In genomic region chr14:51978566-51979398, GRCh38 we compare ENCODE assay signal across 8 cellular contexts. TPM values are rescaled to one million over a fixed set of nuclear protein-coding genes. Genes with fewer than 3 reads are reported as not detected.
DNase-seq lines count a peak whose midpoint lies in the region; ATAC-seq and TF ChIP-seq lines count a peak whose summit lies in the region.

No MANE protein-coding gene starts in this region.

- H3K4me2 ChIP-seq in GM23338: no peak overlapping the region

- peaks cover 0 to 1% (median 0%) of the 10 kb centered on the region in 3 donors for H3K36me3 Mint-ChIP-seq in CD8-positive, alpha-beta memory T cell
- H3K36me3 Mint-ChIP-seq in GM23338 (ENCODE audit: low read depth): no peaks in the 10 kb centered on the region

- H3K27ac ChIP-seq in CD8-positive, alpha-beta memory T cell (ENCODE audit: low read depth, low read length): no peak overlapping the region
- H3K27ac ChIP-seq in GM23338 (ENCODE audit: low read depth): no peak overlapping the region
- peak overlapping the region in 6 of 10 donors; percentile 18 to 61 (median 34) for H3K27ac ChIP-seq in heart right ventricle

- H3K27me3 Mint-ChIP-seq in CD8-positive, alpha-beta memory T cell: no peaks in the 10 kb centered on the region
- peaks cover 2% of the 10 kb centered on the region for H3K27me3 Mint-ChIP-seq in GM23338 (ENCODE audit: insufficient read depth, low read depth, poor library complexity)

- 18 to 20% methylated on average over 13 of the region's 13 CpGs for WGBS in heart right ventricle, 2 donors

- H3K79me2 ChIP-seq in GM23338 (replicated peaks; ENCODE audit: insufficient read depth): no peaks in the 10 kb centered on the region

- no peaks in the 10 kb centered on the region for H4K20me1 ChIP-seq in GM23338 (replicated peaks; ENCODE audit: insufficient read depth)

- H3K9me2 ChIP-seq in GM23338 (ENCODE audit: insufficient read depth): no peaks in the 10 kb centered on the region

- DNase-seq in CD8-positive, alpha-beta memory T cell: peak; percentile 62 to 86 (median 75)
- DNase-seq in GM23338 (ENCODE audit: low spot score): peak; percentile 88
- peak; percentile 76 for DNase-seq in NCI-H1436 (lab: John Stamatoyannopoulos, UW)
- peak; percentile 71 for DNase-seq in T follicular helper cell (ENCODE audit: low read depth)
- peak; percentile 61 for DNase-seq in activated naive CD8-positive, alpha-beta T cell treated with anti-CD3 and anti-CD28 coated beads, Interleukin-2, amount 50 U/mL, for 16 hours (ENCODE audit: low read depth, low spot score)
- peak; percentile 76 to 83 for DNase-seq in heart right ventricle
- peak; percentile 73 for DNase-seq in putamen (ENCODE audit: low spot score)

- POLR2A ChIA-PET in CD8-positive, alpha-beta memory T cell (lab: Charles Lee): no interaction called here

- H3K9me3 ChIP-seq in CD8-positive, alpha-beta memory T cell (ENCODE audit: low read length): no peaks in the 10 kb centered on the region
- H3K9me3 ChIP-seq in heart right ventricle: peaks cover 0 to 2% (median 0%) of the 10 kb centered on the region in 11 donors

- no peaks in the 10 kb centered on the region for H3F3A ChIP-seq in GM23338 (replicated peaks; ENCODE audit: low read depth)

- CTCF ChIA-PET in CD8-positive, alpha-beta memory T cell (lab: Charles Lee): interaction anchor here (0.7 to 4.2 kb wide), 22 partner anchors 9 to 696 kb away, joined by 3 to 43 read pairs (median 4); partner anchors contain the start of genes FRMD6 and GNG2

- intact Hi-C loops in heart right ventricle (cut with DNase I): loop anchor here in 9 of 10 donors (2.0 to 10.0 kb wide), 9 partner anchors 114 to 696 kb away; partner anchors contain the start of gene GNG2 (in 8 of the 9)

- H3K27me3 ChIP-seq in CD8-positive, alpha-beta memory T cell (ENCODE audit: insufficient read depth, low read length, poor library complexity, severe bottlenecking): no peaks in the 10 kb centered on the region
- H3K27me3 ChIP-seq in GM23338 (ENCODE audit: insufficient read depth) (no peaks in the 10 kb centered on the region), heart right ventricle (no peaks in the 10 kb centered on the region)

- peak; percentile 93 to 95 for TF ChIP-seq CTCF in GM23338 (conservative IDR thresholded peaks at IDR 0.05; ENCODE audit: low read depth in 2 of 2)
- TF ChIP-seq CTCF in heart right ventricle (IDR thresholded peaks at IDR 0.05): peak; percentile 86 to 96 (median 95)

- no peaks in the 10 kb centered on the region for H3K36me3 ChIP-seq in CD8-positive, alpha-beta memory T cell (ENCODE audit: insufficient read depth, low read length)
- H3K36me3 ChIP-seq in GM23338 (ENCODE audit: insufficient read depth) (no peaks in the 10 kb centered on the region), heart right ventricle (no peaks in the 10 kb centered on the region)

- ATAC-seq in GM23338 (peak; percentile 89), heart right ventricle (peak; percentile 75 to 85 (median 78)), GM21360 (IDR thresholded peaks at IDR 0.05; ENCODE audit: unreplicated experiment) (no peak)

- no peak overlapping the region for H3K4me3 ChIP-seq in CD8-positive, alpha-beta memory T cell (ENCODE audit: low read length)
- no peak overlapping the region for H3K4me3 ChIP-seq in GM23338
- no peak overlapping the region for H3K4me3 ChIP-seq in heart right ventricle

- H3K27ac Mint-ChIP-seq in CD8-positive, alpha-beta memory T cell: peak overlapping the region in 1 of 8 donors; percentile 48
- no peak overlapping the region for H3K27ac Mint-ChIP-seq in GM23338

- H3K4me1 ChIP-seq in CD8-positive, alpha-beta memory T cell (ENCODE audit: insufficient read depth, low read length): peaks cover 4% of the 10 kb centered on the region
- H3K4me1 ChIP-seq in GM23338 (ENCODE audit: insufficient read depth): no peaks in the 10 kb centered on the region
- H3K4me1 ChIP-seq in heart right ventricle: peaks cover 0 to 17% (median 0%) of the 10 kb centered on the region in 9 donors

- peaks cover 5 to 7% (median 6%) of the 10 kb centered on the region in 3 donors for H3K4me1 Mint-ChIP-seq in CD8-positive, alpha-beta memory T cell
- H3K4me1 Mint-ChIP-seq in GM23338: peaks cover 2% of the 10 kb centered on the region; the same call in 1 of the 3 replicates

- H3K9me3 Mint-ChIP-seq in CD8-positive, alpha-beta memory T cell: no peaks in the 10 kb centered on the region
- no peaks in the 10 kb centered on the region for H3K9me3 Mint-ChIP-seq in GM23338

- peak overlapping the region; percentile 35; the same call in 1 of the 2 replicates for H2AFZ ChIP-seq in GM23338

- no peak overlapping the region for H3K4me3 Mint-ChIP-seq in CD8-positive, alpha-beta memory T cell
- no peak overlapping the region for H3K4me3 Mint-ChIP-seq in GM23338

TF ChIP-seq in GM23338, 12 proteins besides CTCF, POLR2A, EP300 and RAD21 (continues in another document):
- no peak for TF ChIP-seq NANOG (IDR thresholded peaks at IDR 0.05; ENCODE audit: borderline replicate concordance)
- no peak for TF ChIP-seq EZH2phosphoT487 (IDR thresholded peaks at IDR 0.05; ENCODE audit: unreplicated experiment)
- no peak for TF ChIP-seq ETS1 (IDR thresholded peaks at IDR 0.05)
- TF ChIP-seq, protein P1, sequence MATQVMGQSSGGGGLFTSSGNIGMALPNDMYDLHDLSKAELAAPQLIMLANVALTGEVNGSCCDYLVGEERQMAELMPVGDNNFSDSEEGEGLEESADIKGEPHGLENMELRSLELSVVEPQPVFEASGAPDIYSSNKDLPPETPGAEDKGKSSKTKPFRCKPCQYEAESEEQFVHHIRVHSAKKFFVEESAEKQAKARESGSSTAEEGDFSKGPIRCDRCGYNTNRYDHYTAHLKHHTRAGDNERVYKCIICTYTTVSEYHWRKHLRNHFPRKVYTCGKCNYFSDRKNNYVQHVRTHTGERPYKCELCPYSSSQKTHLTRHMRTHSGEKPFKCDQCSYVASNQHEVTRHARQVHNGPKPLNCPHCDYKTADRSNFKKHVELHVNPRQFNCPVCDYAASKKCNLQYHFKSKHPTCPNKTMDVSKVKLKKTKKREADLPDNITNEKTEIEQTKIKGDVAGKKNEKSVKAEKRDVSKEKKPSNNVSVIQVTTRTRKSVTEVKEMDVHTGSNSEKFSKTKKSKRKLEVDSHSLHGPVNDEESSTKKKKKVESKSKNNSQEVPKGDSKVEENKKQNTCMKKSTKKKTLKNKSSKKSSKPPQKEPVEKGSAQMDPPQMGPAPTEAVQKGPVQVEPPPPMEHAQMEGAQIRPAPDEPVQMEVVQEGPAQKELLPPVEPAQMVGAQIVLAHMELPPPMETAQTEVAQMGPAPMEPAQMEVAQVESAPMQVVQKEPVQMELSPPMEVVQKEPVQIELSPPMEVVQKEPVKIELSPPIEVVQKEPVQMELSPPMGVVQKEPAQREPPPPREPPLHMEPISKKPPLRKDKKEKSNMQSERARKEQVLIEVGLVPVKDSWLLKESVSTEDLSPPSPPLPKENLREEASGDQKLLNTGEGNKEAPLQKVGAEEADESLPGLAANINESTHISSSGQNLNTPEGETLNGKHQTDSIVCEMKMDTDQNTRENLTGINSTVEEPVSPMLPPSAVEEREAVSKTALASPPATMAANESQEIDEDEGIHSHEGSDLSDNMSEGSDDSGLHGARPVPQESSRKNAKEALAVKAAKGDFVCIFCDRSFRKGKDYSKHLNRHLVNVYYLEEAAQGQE (IDR thresholded peaks at IDR 0.05; ENCODE audit: unreplicated experiment): no peak
- TF ChIP-seq JUNB (IDR thresholded peaks at IDR 0.05; ENCODE audit: unreplicated experiment): no peak
- no peak for TF ChIP-seq POLR2AphosphoS5 (IDR thresholded peaks at IDR 0.05; ENCODE audit: low read depth)
- TF ChIP-seq STAT1 (IDR thresholded peaks at IDR 0.05; ENCODE audit: unreplicated experiment): no peak

RNA-seq across cellular contexts. Expression of gene RTRAF, which starts 10.6 kb away (rescaled TPM):
- 100 to 1,000 TPM; 204 to 217 TPM for total RNA-seq in CD8-positive, alpha-beta memory T cell
- 210 TPM for polyA plus RNA-seq in CD8-positive, alpha-beta memory T cell
- total RNA-seq in GM23338 (2014; rRNA removed; shearing (Covaris generic)): 150 and 184 TPM in 2 replicates
- polyA plus RNA-seq in GM23338 (2016; fragmentation: Nextera tagmentation; extraction: Ambion mirVana): 715 and 729 TPM in 2 replicates
- total RNA-seq in heart right ventricle: 100 to 1,000 TPM; 181 to 258 (median 214) TPM
- polyA plus RNA-seq in heart right ventricle: 100 to 1,000 TPM; 178 to 276 TPM

Comparison
In these comparisons a context has a peak if more than half of its experiments do, and no peak if none do; other contexts are left out.
1. H3K27ac ChIP-seq: peak in heart right ventricle (6 of 10); none in CD8-positive, alpha-beta memory T cell (single experiment) and GM23338 (single experiment).
2. Peak in every context shown above with its lines, with median percentiles within 50 percentile points of each other: DNase-seq.